Comparison of ENCODE assay signal across 8 cellular contexts in genomic region chr9:127450170-127450830, GRCh38. TPM values are rescaled to one million over a fixed set of nuclear protein-coding genes. Genes with fewer than 3 reads are reported as not detected.
A peak's percentile ranks its signal among the peaks of the same experiment; 100 is the strongest.
DNase-seq lines count a peak whose midpoint lies in the region; ATAC-seq and TF ChIP-seq lines count a peak whose summit lies in the region.

No MANE protein-coding gene starts in this region.

- H3K4me1 Mint-ChIP-seq in natural killer cell treated with Interleukin-12 subunit alpha and Interleukin-12 subunit beta and Interleukin-15 and Interleukin-18, amount 100 ng/mL, for 72 hours (ENCODE audit: low read depth in 2 of 2), result peaks cover 48 to 49% of the 10 kb centered on the region in 2 donors

- peak overlapping the region; percentile 97 for H3K4me3 ChIP-seq in cardiac muscle cell
- peak overlapping the region; percentile 98 for H3K4me3 ChIP-seq in SK-N-MC

- peaks cover 22% of the 10 kb centered on the region for H3K4me1 ChIP-seq in cardiac muscle cell (ENCODE audit: low read depth)

- no peak for TF ChIP-seq POLR2A in erythroblast (IDR thresholded peaks at IDR 0.05; ENCODE audit: low read length)

- intact Hi-C loops in cardiac septum (cut with DNase I), result loop anchor here (5.0 to 10.0 kb wide), 2 partner anchors 117 to 505 kb away; a partner anchor contains a TSS

- H3K4me3 Mint-ChIP-seq in natural killer cell treated with Interleukin-12 subunit alpha and Interleukin-12 subunit beta and Interleukin-15 and Interleukin-18, amount 100 ng/mL, for 72 hours, result peak overlapping the region; percentile 91

- TF ChIP-seq CTCF in cardiac muscle cell (IDR thresholded peaks at IDR 0.05; ENCODE audit: low read depth, low read length), result no peak

- no peaks in the 10 kb centered on the region for H3K9me3 Mint-ChIP-seq in natural killer cell treated with Interleukin-12 subunit alpha and Interleukin-12 subunit beta and Interleukin-15 and Interleukin-18, amount 100 ng/mL, for 72 hours

- peak overlapping the region; percentile 100 for H3K9ac ChIP-seq in SK-N-MC (ENCODE audit: insufficient read length)

- H3K27me3 Mint-ChIP-seq in natural killer cell treated with Interleukin-12 subunit alpha and Interleukin-12 subunit beta and Interleukin-15 and Interleukin-18, amount 100 ng/mL, for 72 hours, result no peaks in the 10 kb centered on the region

- H3K27me3 ChIP-seq in cardiac muscle cell, result no peaks in the 10 kb centered on the region

- peaks cover 36% of the 10 kb centered on the region for H3K36me3 ChIP-seq in cardiac muscle cell
- peaks cover 57% of the 10 kb centered on the region for H3K36me3 ChIP-seq in SK-N-MC (ENCODE audit: insufficient read depth, low read length)

- DNase-seq in cardiac muscle cell (ENCODE audit: low read depth in 1 of 2, low spot score in 1 of 2) (peak; percentile 11 to 52), cardiac septum (ENCODE audit: low spot score) (no peak), SK-N-MC (ENCODE audit: low read depth, low spot score) (no peak), erythroblast (lab: John Stamatoyannopoulos, UW) (peak; percentile 64 to 66), 8988T (no peak), NCI-H146 (lab: John Stamatoyannopoulos, UW) (no peak)
- DNase-seq in natural killer cell treated with Interleukin-12 subunit alpha and Interleukin-12 subunit beta and Interleukin-15 and Interleukin-18, amount 100 ng/mL, for 72 hours (ENCODE audit: low spot score), result no peak

- H3K27ac ChIP-seq in cardiac muscle cell, result peak overlapping the region; percentile 80
- H3K27ac ChIP-seq in SK-N-MC, result peak overlapping the region; percentile 97

- H3K36me3 Mint-ChIP-seq in natural killer cell treated with Interleukin-12 subunit alpha and Interleukin-12 subunit beta and Interleukin-15 and Interleukin-18, amount 100 ng/mL, for 72 hours, result peaks cover 43% of the 10 kb centered on the region

- ATAC-seq in natural killer cell treated with Interleukin-12 subunit alpha and Interleukin-12 subunit beta and Interleukin-15 and Interleukin-18, amount 100 ng/mL, for 72 hours, result peak in 1 of 2 donors; percentile 0
- ATAC-seq in GM21423 (IDR thresholded peaks at IDR 0.05; ENCODE audit: unreplicated experiment), result no peak

- H3K9me3 ChIP-seq in cardiac muscle cell (ENCODE audit: low read depth) (no peaks in the 10 kb centered on the region), SK-N-MC (ENCODE audit: low read depth, low read length) (no peaks in the 10 kb centered on the region)

- peak overlapping the region; percentile 93 to 94 for H3K27ac Mint-ChIP-seq in natural killer cell treated with Interleukin-12 subunit alpha and Interleukin-12 subunit beta and Interleukin-15 and Interleukin-18, amount 100 ng/mL, for 72 hours

RNA-seq across cellular contexts. Expression of gene RPL12, which starts 0.9 kb away (rescaled TPM):
- 1,318 and 1,367 TPM in 2 replicates for total RNA-seq in cardiac muscle cell
- polyA plus RNA-seq in cardiac muscle cell, result 335 and 434 TPM in 2 replicates
- 407 TPM for total RNA-seq in cardiac septum
- 1,000 to 10,000 TPM in 1 of 2 donors, 100 to 1,000 TPM in 1; 698 to 1,282 TPM for total RNA-seq in natural killer cell treated with Interleukin-12 subunit alpha and Interleukin-12 subunit beta and Interleukin-15 and Interleukin-18, amount 100 ng/mL, for 72 hours

RNA-seq across cellular contexts. Expression of gene LRSAM1, which starts 1.0 kb away (rescaled TPM):
- total RNA-seq in cardiac muscle cell (32.6 and 39.4 TPM in 2 replicates), cardiac septum (24.4 TPM)
- polyA plus RNA-seq in cardiac muscle cell, result 37.1 and 39.7 TPM in 2 replicates
- total RNA-seq in natural killer cell treated with Interleukin-12 subunit alpha and Interleukin-12 subunit beta and Interleukin-15 and Interleukin-18, amount 100 ng/mL, for 72 hours, result 10 to 100 TPM; 17.5 to 34.4 TPM

RNA-seq across cellular contexts. Expression of gene ZNF79, which starts 26.1 kb away (rescaled TPM):
- total RNA-seq in cardiac muscle cell, result 8.2 and 8.8 TPM in 2 replicates
- polyA plus RNA-seq in cardiac muscle cell, result 4.6 and 5.2 TPM in 2 replicates
- 5.5 TPM for total RNA-seq in cardiac septum
- 10 to 100 TPM; 14.4 to 16.3 TPM for total RNA-seq in natural killer cell treated with Interleukin-12 subunit alpha and Interleukin-12 subunit beta and Interleukin-15 and Interleukin-18, amount 100 ng/mL, for 72 hours

RNA-seq across cellular contexts. Expression of gene SLC2A8, which starts 53.3 kb away (rescaled TPM):
- 45.1 and 45.3 TPM in 2 replicates for total RNA-seq in cardiac muscle cell
- polyA plus RNA-seq in cardiac muscle cell, result 54.2 and 62.2 TPM in 2 replicates
- total RNA-seq in cardiac septum, result 14.5 TPM
- total RNA-seq in natural killer cell treated with Interleukin-12 subunit alpha and Interleukin-12 subunit beta and Interleukin-15 and Interleukin-18, amount 100 ng/mL, for 72 hours, result 10 to 100 TPM in 1 of 2 donors, 1 to 10 TPM in 1; 8.8 to 16.5 TPM

Comparison
In these comparisons a context has a peak if more than half of its experiments do, and no peak if none do; other contexts are left out.
1. DNase-seq: peak in cardiac muscle cell (2 of 2) and erythroblast (2 of 2); none in cardiac septum (single experiment), SK-N-MC (single experiment), natural killer cell treated with Interleukin-12 subunit alpha and Interleukin-12 subunit beta and Interleukin-15 and Interleukin-18, amount 100 ng/mL, for 72 hours (single experiment), 8988T (single experiment) and NCI-H146 (single experiment).